Comparison of ENCODE assay signal across 25 cellular contexts in genomic region chr1:175935566-175936115, GRCh38.
"Had no signal": no experiment of that assay in that cellular context is flagged by ENCODE, and none has a peak within 500 bp of the region (broad histone marks: within the 10 kb centered on the region; RNA-seq: fewer than 3 reads in every experiment).

No MANE protein-coding gene starts in this region.

- H3K4me1 ChIP-seq: body of pancreas had no signal

- ATAC-seq: activated CD4-positive, alpha-beta T cell treated with anti-CD3 and anti-CD28 coated beads for 36 hours; activated T-cell treated with anti-CD3 and anti-CD28 coated beads, Interleukin-2, amount 50 U/mL, for 72 hours; body of pancreas; PC-3; T-helper 17 cell had no signal

- FAIRE-seq: bronchial epithelial cell, RCC 7860, TTC549 had no signal

- H3K27ac ChIP-seq: body of pancreas, VCaP had no signal

- H3K27me3 ChIP-seq: body of pancreas had no signal

- H3K9me3 ChIP-seq: body of pancreas had no signal

- H3K4me3 ChIP-seq: body of pancreas had no signal

- DNase-seq: activated CD4-positive, alpha-beta memory T cell treated with anti-CD3 and anti-CD28 coated beads, Interleukin-2, amount 10 ng/mL, durations not matched to agents 7 days and 5 days; activated CD4-positive, alpha-beta T cell treated with anti-CD3 and anti-CD28 coated beads for 36 hours; activated CD4-positive, alpha-beta T cell treated with anti-CD3 and anti-CD28 coated beads, Interleukin-2, amount 50 U/mL, for 1 hour; activated CD4-positive, CD25-positive, alpha-beta regulatory T cell; activated gamma-delta T cell treated with Interleukin-2 at 50 U/mL for 16 hours; activated naive CD4-positive, alpha-beta T cell treated with anti-CD3 and anti-CD28 coated beads, Interleukin-2, amount 10 ng/mL, durations not matched to agents 7 days and 5 days; activated naive CD8-positive, alpha-beta T cell treated with anti-CD3 and anti-CD28 coated beads for 36 hours; activated T-cell treated with anti-CD3 and anti-CD28 coated beads, Interleukin-2, amount 50 U/mL, for 72 hours; body of pancreas; central memory CD4-positive, alpha-beta T cell; cortex of kidney; MM.1S; NCI-H1105; NCI-H1436; NCI-H187; NCI-H2081; NCI-H510A treated with DMSO at 0.1 percent for 48 hours; PC-3; SHP77; T-helper 17 cell; T1000 had no signal
